Comparison of ENCODE assay signal across 16 cellular contexts in genomic region chr16:69199382-69199781, GRCh38.
DNase-seq lines count a peak whose midpoint lies in the region; ATAC-seq, FAIRE-seq and TF ChIP-seq lines count a peak whose summit lies in the region.
"Had no signal": no experiment of that assay in that cellular context is flagged by ENCODE, and none has a peak within 500 bp of the region (broad histone marks: within the 10 kb centered on the region; RNA-seq: fewer than 3 reads in every experiment).

No MANE protein-coding gene starts in this region.

- peak overlapping the region in 2 of 3 experiments; percentile 21 to 31 for H3K27ac Mint-ChIP-seq in nephron
- H3K27ac Mint-ChIP-seq: activated CD4-positive, alpha-beta T cell treated with anti-CD3 and anti-CD28 coated beads for 36 hours; activated naive CD8-positive, alpha-beta T cell treated with anti-CD3 and anti-CD28 coated beads, Interleukin-2, amount 10 ng/mL, durations not matched to agents 7 days and 5 days; T-helper 17 cell had no signal

- peak; percentile 41 for FAIRE-seq in endometrium (lab: Jason Lieb, UNC)
- FAIRE-seq: D721Med had no signal

- no peaks in the 10 kb centered on the region for H3K9me3 Mint-ChIP-seq in nephron
- H3K9me3 Mint-ChIP-seq: activated naive CD8-positive, alpha-beta T cell treated with anti-CD3 and anti-CD28 coated beads, Interleukin-2, amount 10 ng/mL, durations not matched to agents 7 days and 5 days had no signal

- H3K4me1 Mint-ChIP-seq in nephron: peaks cover 46% of the 10 kb centered on the region

- no peaks in the 10 kb centered on the region for H3K27me3 ChIP-seq in brain microvascular endothelial cell (replicated peaks)
- H3K27me3 ChIP-seq: Peyer's patch had no signal

- ATAC-seq in HG02938 (IDR thresholded peaks at IDR 0.05; ENCODE audit: unreplicated experiment): no peak
- ATAC-seq: activated CD4-positive, alpha-beta T cell treated with anti-CD3 and anti-CD28 coated beads for 36 hours; T-helper 17 cell had no signal

- DNase-seq in EL (peak; percentile 44), NOMO-1 treated with dmso at 0.1 percent for 144 hours (lab: John Stamatoyannopoulos, UW; ENCODE audit: unreplicated experiment) (peak; percentile 6), brain microvascular endothelial cell (no peak), coronary artery (ENCODE audit: low spot score) (no peak), NCI-H526 treated with DMSO at 0.1 percent for 48 hours (lab: John Stamatoyannopoulos, UW) (no peak)
- DNase-seq: activated CD4-positive, alpha-beta T cell treated with anti-CD3 and anti-CD28 coated beads for 36 hours; activated naive CD8-positive, alpha-beta T cell treated with anti-CD3 and anti-CD28 coated beads, Interleukin-2, amount 10 ng/mL, durations not matched to agents 7 days and 5 days; mesendoderm; NCI-H1092 treated with DMSO at 0.1 percent for 48 hours; Peyer's patch; T-helper 17 cell had no signal

- H3K36me3 Mint-ChIP-seq in nephron (ENCODE audit: low read depth): no peaks in the 10 kb centered on the region
- H3K36me3 Mint-ChIP-seq: activated naive CD8-positive, alpha-beta T cell treated with anti-CD3 and anti-CD28 coated beads, Interleukin-2, amount 10 ng/mL, durations not matched to agents 7 days and 5 days had no signal

- no peak overlapping the region for H3K4me3 ChIP-seq in brain microvascular endothelial cell (ENCODE audit: low read depth, low read length)
- H3K4me3 ChIP-seq in coronary artery: no peak overlapping the region
- H3K4me3 ChIP-seq: Peyer's patch had no signal

- H3K27me3 Mint-ChIP-seq in nephron (ENCODE audit: low read depth): no peaks in the 10 kb centered on the region
- H3K27me3 Mint-ChIP-seq: activated CD4-positive, alpha-beta T cell treated with anti-CD3 and anti-CD28 coated beads for 36 hours; activated naive CD8-positive, alpha-beta T cell treated with anti-CD3 and anti-CD28 coated beads, Interleukin-2, amount 10 ng/mL, durations not matched to agents 7 days and 5 days; T-helper 17 cell had no signal

- no peak overlapping the region for H3K4me3 Mint-ChIP-seq in nephron
- H3K4me3 Mint-ChIP-seq: activated CD4-positive, alpha-beta T cell treated with anti-CD3 and anti-CD28 coated beads for 36 hours; activated naive CD8-positive, alpha-beta T cell treated with anti-CD3 and anti-CD28 coated beads, Interleukin-2, amount 10 ng/mL, durations not matched to agents 7 days and 5 days; T-helper 17 cell had no signal

- TF ChIP-seq CTCF in nephron (IDR thresholded peaks at IDR 0.05; ENCODE audit: unreplicated experiment in 3 of 3) (no peak), brain microvascular endothelial cell (IDR thresholded peaks at IDR 0.05; ENCODE audit: low read depth, low read length, missing control alignments) (no peak), coronary artery (IDR thresholded peaks at IDR 0.05) (no peak)

- H3K27ac ChIP-seq in brain microvascular endothelial cell (no peak overlapping the region), coronary artery (no peak overlapping the region)
- H3K27ac ChIP-seq: neutrophil, Peyer's patch had no signal

- H3K36me3 ChIP-seq in brain microvascular endothelial cell (replicated peaks): no peaks in the 10 kb centered on the region
- H3K36me3 ChIP-seq: neutrophil, Peyer's patch had no signal

- in situ Hi-C loops in brain microvascular endothelial cell (cut with HindIII; ENCODE audit: low pct_ligation_motif_present, low sequenced_read_pairs): no loop called here

Comparison
In these comparisons a context has a peak if more than half of its experiments do, and no peak if none do; other contexts are left out.
1. DNase-seq: peak in EL (single experiment) and NOMO-1 treated with dmso at 0.1 percent for 144 hours (single experiment); none in brain microvascular endothelial cell (single experiment), coronary artery (single experiment) and NCI-H526 treated with DMSO at 0.1 percent for 48 hours (single experiment).